In genomic region chr9:136944519-136945332, GRCh38 we compare ENCODE assay signal across 8 cellular contexts. TPM values are rescaled to one million over a fixed set of nuclear protein-coding genes. Genes with fewer than 3 reads are reported as not detected.
DNase-seq lines count a peak whose midpoint lies in the region; ATAC-seq, FAIRE-seq and TF ChIP-seq lines count a peak whose summit lies in the region.

Gene C8G, plus strand, starts transcription at chr9:136945243. Its CDS starts 78 bp downstream, at chr9:136945321.
A gene with protein sequence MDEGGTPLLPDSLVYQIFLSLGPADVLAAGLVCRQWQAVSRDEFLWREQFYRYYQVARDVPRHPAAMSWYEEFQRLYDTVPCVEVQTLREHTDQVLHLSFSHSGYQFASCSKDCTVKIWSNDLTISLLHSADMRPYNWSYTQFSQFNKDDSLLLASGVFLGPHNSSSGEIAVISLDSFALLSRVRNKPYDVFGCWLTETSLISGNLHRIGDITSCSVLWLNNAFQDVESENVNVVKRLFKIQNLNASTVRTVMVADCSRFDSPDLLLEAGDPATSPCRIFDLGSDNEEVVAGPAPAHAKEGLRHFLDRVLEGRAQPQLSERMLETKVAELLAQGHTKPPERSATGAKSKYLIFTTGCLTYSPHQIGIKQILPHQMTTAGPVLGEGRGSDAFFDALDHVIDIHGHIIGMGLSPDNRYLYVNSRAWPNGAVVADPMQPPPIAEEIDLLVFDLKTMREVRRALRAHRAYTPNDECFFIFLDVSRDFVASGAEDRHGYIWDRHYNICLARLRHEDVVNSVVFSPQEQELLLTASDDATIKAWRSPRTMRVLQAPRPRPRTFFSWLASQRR (minus strand): TSS chr9:136944738. CDS start chr9:136944083, 655 bp downstream.

- peak within 1 kb of the TSS; percentile 98 for H3K4me2 ChIP-seq in smooth muscle cell

- peaks cover 8 to 12% (median 10%) of the 10 kb centered on the region in 3 donors for H3K27me3 Mint-ChIP-seq in immature natural killer cell (ENCODE audit: low read depth in 3 of 3)

- TF ChIP-seq CTCF in WI38 (IDR thresholded peaks at IDR 0.05; ENCODE audit: low read depth, low read length) = peak; percentile 90
- TF ChIP-seq CTCF in bronchial epithelial cell (IDR thresholded peaks at IDR 0.05; ENCODE audit: insufficient read depth, low read length, severe bottlenecking) = peak; percentile 99
- peak; percentile 96 for TF ChIP-seq CTCF in smooth muscle cell (IDR thresholded peaks at IDR 0.05; ENCODE audit: borderline replicate concordance, insufficient read depth, poor library complexity, severe bottlenecking)

- no peaks in the 10 kb centered on the region for H3K36me3 Mint-ChIP-seq in immature natural killer cell

- H3K27ac ChIP-seq in smooth muscle cell (ENCODE audit: low read depth) = peak within 1 kb of the TSS; percentile 82

- H3K9me3 ChIP-seq in smooth muscle cell (replicated peaks; ENCODE audit: low read depth) = no peaks in the 10 kb centered on the region

- H3K36me3 ChIP-seq in bronchial epithelial cell (ENCODE audit: control insufficient read depth, insufficient read depth, low read length) = peaks cover 20% of the 10 kb centered on the region
- no peaks in the 10 kb centered on the region for H3K36me3 ChIP-seq in smooth muscle cell (ENCODE audit: low read depth)

- H3F3A ChIP-seq in smooth muscle cell (ENCODE audit: low read depth) = no peaks in the 10 kb centered on the region

- peaks cover 19% of the 10 kb centered on the region for H4K20me1 ChIP-seq in smooth muscle cell (ENCODE audit: low read depth)

- peaks cover 21% of the 10 kb centered on the region for H3K79me2 ChIP-seq in smooth muscle cell (ENCODE audit: low read depth)

- no peak for FAIRE-seq in bronchial epithelial cell (lab: Jason Lieb, UNC)

- H3K27ac Mint-ChIP-seq in immature natural killer cell = peak within 1 kb of the TSS; percentile 30 to 87 (median 55)

- DNase-seq in AG08395 (ENCODE audit: low spot score) = peak; percentile 100
- peak; percentile 95 for DNase-seq in NCI-H2171 treated with DMSO at 0.1 percent for 48 hours (lab: John Stamatoyannopoulos, UW)
- peak; percentile 65 for DNase-seq in bronchial epithelial cell (ENCODE audit: low read depth)
- DNase-seq in immature natural killer cell = peak; percentile 97 to 98 (median 98)
- peak; percentile 86 for DNase-seq in smooth muscle cell (lab: John Stamatoyannopoulos, UW; ENCODE audit: unreplicated experiment)

- H3K27me3 ChIP-seq in bronchial epithelial cell (ENCODE audit: control insufficient read depth, insufficient read depth, low read length) (no peaks in the 10 kb centered on the region), smooth muscle cell (ENCODE audit: low read depth) (no peaks in the 10 kb centered on the region)

- H3K4me1 Mint-ChIP-seq in immature natural killer cell = peaks cover 16 to 32% of the 10 kb centered on the region in 2 donors

- peak within 1 kb of the TSS; percentile 74 to 84 (median 77) for H3K4me3 Mint-ChIP-seq in immature natural killer cell

- peak; percentile 44 for ATAC-seq in GM18870 (IDR thresholded peaks at IDR 0.05; ENCODE audit: unreplicated experiment)
- peak; percentile 71 for ATAC-seq in HG03108 (IDR thresholded peaks at IDR 0.05; ENCODE audit: unreplicated experiment)

- H3K4me3 ChIP-seq in WI38 (ENCODE audit: low read depth, low read length) (peak within 1 kb of the TSS; percentile 88), bronchial epithelial cell (ENCODE audit: low read depth, low read length) (peak within 1 kb of the TSS; percentile 84), smooth muscle cell (peak within 1 kb of the TSS; percentile 93)

- peak within 1 kb of the TSS; percentile 89 for H3K9ac ChIP-seq in smooth muscle cell (ENCODE audit: low read depth)

- no peak within 1 kb of the TSS for H2AFZ ChIP-seq in smooth muscle cell (ENCODE audit: low read depth)

- no peaks in the 10 kb centered on the region for H3K9me3 Mint-ChIP-seq in immature natural killer cell

- 13% methylated on average over 34 of the region's 74 CpGs for WGBS in smooth muscle cell (ENCODE audit: low lambda C conversion rate)

- no peaks in the 10 kb centered on the region for H3K4me1 ChIP-seq in smooth muscle cell (ENCODE audit: low read depth)

RNA-seq across cellular contexts. Expression of gene C8G, which starts in this region (rescaled TPM):
- total RNA-seq in bronchial epithelial cell = 0.51 and 0.79 TPM in 2 replicates
- polyA plus RNA-seq in immature natural killer cell = 1 to 10 TPM; 1.7 to 5.1 (median 2.1) TPM
- not detected in 2 replicates for total RNA-seq in smooth muscle cell
- polyA plus RNA-seq in smooth muscle cell = 1.4 TPM in 1 of 2 replicates, not detected in the other

RNA-seq across cellular contexts. Expression of the second gene that starts in this region (rescaled TPM):
- total RNA-seq in bronchial epithelial cell (162 TPM in 2 replicates), smooth muscle cell (70.5 and 103 TPM in 2 replicates)
- polyA plus RNA-seq in immature natural killer cell (100 to 1,000 TPM; 120 to 211 (median 120) TPM), smooth muscle cell (105 and 109 TPM in 2 replicates)

Comparison
In these comparisons a context has a peak if more than half of its experiments do, and no peak if none do; other contexts are left out.
1. Peak in every context shown above with its lines: DNase-seq, ATAC-seq, H3K4me3 ChIP-seq and H3K27ac ChIP-seq.